ENCODE assay signal across 8 cellular contexts in the genomic region with DNA sequence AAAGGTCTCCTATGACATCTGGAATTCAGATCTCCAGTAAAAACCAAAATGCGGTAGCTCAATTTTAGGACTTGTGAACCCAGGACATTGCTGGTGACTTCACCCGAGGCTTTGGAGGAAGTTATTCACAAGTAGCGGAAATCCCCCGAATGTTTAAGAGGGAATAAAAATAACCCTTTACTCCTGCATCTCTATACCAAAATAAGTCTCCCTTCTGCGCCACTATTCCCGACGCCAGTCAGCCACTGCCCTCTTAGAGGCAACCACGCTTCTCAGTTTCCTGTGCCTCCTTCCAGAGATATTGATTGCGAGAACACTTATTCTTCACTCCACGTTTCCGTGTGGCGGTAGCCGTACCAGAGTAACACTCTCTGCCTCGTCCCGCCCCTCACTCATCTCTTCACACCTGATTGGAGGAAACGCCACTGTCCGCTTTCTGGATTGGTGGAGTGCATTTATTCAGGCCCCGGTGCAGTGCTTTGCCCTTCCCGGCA. TPM values are rescaled to one million over a fixed set of nuclear protein-coding genes. Genes with fewer than 3 reads are reported as not detected.
DNase-seq lines count a peak whose midpoint lies in the region; FAIRE-seq and TF ChIP-seq lines count a peak whose summit lies in the region.

No MANE protein-coding gene starts in this region.

- no peak overlapping the region for H2BK15ac ChIP-seq in H9 (ENCODE audit: low read depth, low read length)
- H2BK15ac ChIP-seq in mesendoderm (replicated peaks; ENCODE audit: low read depth): no peak overlapping the region

- no peak overlapping the region for H3K23ac ChIP-seq in H9 (ENCODE audit: insufficient read length, low read depth, low read length)
- no peak overlapping the region for H3K23ac ChIP-seq in mesendoderm (ENCODE audit: low read length)

- no peak for TF ChIP-seq CTCF in H9 (conservative IDR thresholded peaks at IDR 0.05)
- TF ChIP-seq CTCF in testis (IDR thresholded peaks at IDR 0.05): no peak
- TF ChIP-seq CTCF in suprapubic skin (IDR thresholded peaks at IDR 0.05): no peak

- peaks cover 12 to 16% (median 15%) of the 10 kb centered on the region in 3 experiments for H3K36me3 Mint-ChIP-seq in H9 (ENCODE audit: insufficient read depth in 1 of 3, low read depth in 3 of 3)
- no peaks in the 10 kb centered on the region for H3K36me3 Mint-ChIP-seq in activated naive CD4-positive, alpha-beta T cell treated with anti-CD3 and anti-CD28 coated beads for 36 hours (ENCODE audit: low read depth)

- H3K9me3 ChIP-seq in H9 (ENCODE audit: control insufficient read depth, low read depth, low read length) (peaks cover 10% of the 10 kb centered on the region), testis (no peaks in the 10 kb centered on the region), suprapubic skin (peaks cover 4% of the 10 kb centered on the region)

- no peaks in the 10 kb centered on the region for H3K79me2 ChIP-seq in H9 (ENCODE audit: insufficient read depth, low read length)
- H3K79me2 ChIP-seq in mesendoderm (ENCODE audit: control insufficient read depth, insufficient read depth, low read length): no peaks in the 10 kb centered on the region

- no peak overlapping the region for H2AK5ac ChIP-seq in H9 (ENCODE audit: insufficient read length, low read length)
- no peak overlapping the region for H2AK5ac ChIP-seq in mesendoderm (ENCODE audit: low read length)

- H3K4me3 Mint-ChIP-seq in H9: no peak overlapping the region
- H3K4me3 Mint-ChIP-seq in activated naive CD4-positive, alpha-beta T cell treated with anti-CD3 and anti-CD28 coated beads for 36 hours: peak overlapping the region; percentile 53

- H3K56ac ChIP-seq in H9 (ENCODE audit: insufficient read length, low read depth, low read length) (no peak overlapping the region), mesendoderm (ENCODE audit: low read length) (no peak overlapping the region)

- DNase-seq in GM12891 (ENCODE audit: insufficient read length, low spot score) (peak; percentile 75), H9 (peak; percentile 84), OCI-M2 (lab: John Stamatoyannopoulos, UW; ENCODE audit: unreplicated experiment) (peak; percentile 28), mesendoderm (peak; percentile 56), testis (peak; percentile 86), suprapubic skin (ENCODE audit: low spot score in 2 of 2) (no peak), NCI-H524 treated with DMSO at 0.1 percent for 48 hours (lab: John Stamatoyannopoulos, UW) (no peak)
- peak; percentile 56 for DNase-seq in activated naive CD4-positive, alpha-beta T cell treated with anti-CD3 and anti-CD28 coated beads for 36 hours

- peaks cover 14 to 17% of the 10 kb centered on the region in 2 experiments for H3K9me3 Mint-ChIP-seq in H9
- peaks cover 13% of the 10 kb centered on the region for H3K9me3 Mint-ChIP-seq in activated naive CD4-positive, alpha-beta T cell treated with anti-CD3 and anti-CD28 coated beads for 36 hours

- no peak overlapping the region for H3T11ph ChIP-seq in H9 (ENCODE audit: low read length)

- no peaks in the 10 kb centered on the region for H4K20me1 ChIP-seq in H9 (ENCODE audit: control insufficient read depth, insufficient read depth, insufficient read length)

- no peak overlapping the region for H2AFZ ChIP-seq in H9 (ENCODE audit: low read length)

- H3K27me3 Mint-ChIP-seq in H9 (ENCODE audit: low read depth): no peaks in the 10 kb centered on the region
- peaks cover 16% of the 10 kb centered on the region for H3K27me3 Mint-ChIP-seq in activated naive CD4-positive, alpha-beta T cell treated with anti-CD3 and anti-CD28 coated beads for 36 hours (ENCODE audit: low read depth)

- TF ChIP-seq POLR2A in GM12891 (IDR thresholded peaks at IDR 0.05; ENCODE audit: low read depth, low read length): no peak
- TF ChIP-seq POLR2A in testis (IDR thresholded peaks at IDR 0.05): no peak
- TF ChIP-seq POLR2A in suprapubic skin (IDR thresholded peaks at IDR 0.05): no peak

- H4K5ac ChIP-seq in H9 (ENCODE audit: insufficient read length, low read depth, low read length): no peak overlapping the region
- H4K5ac ChIP-seq in mesendoderm (ENCODE audit: low read length): no peak overlapping the region

- H4K91ac ChIP-seq in H9 (ENCODE audit: insufficient read length, low read depth, low read length): no peak overlapping the region

- H3K4me1 ChIP-seq in H9 (ENCODE audit: insufficient read depth, low read length): no peaks in the 10 kb centered on the region
- H3K4me1 ChIP-seq in mesendoderm (ENCODE audit: control insufficient read depth, low read depth, low read length): no peaks in the 10 kb centered on the region
- H3K4me1 ChIP-seq in testis: peaks cover 1% of the 10 kb centered on the region
- H3K4me1 ChIP-seq in suprapubic skin: peaks cover 4% of the 10 kb centered on the region

- H4K8ac ChIP-seq in H9 (replicated peaks; ENCODE audit: insufficient read length, low read depth, low read length): no peak overlapping the region
- no peak overlapping the region for H4K8ac ChIP-seq in mesendoderm (ENCODE audit: low read depth, low read length)

- H3K18ac ChIP-seq in H9 (ENCODE audit: insufficient read length, low read depth, low read length) (no peak overlapping the region), mesendoderm (ENCODE audit: low read length) (no peak overlapping the region)

- H2BK20ac ChIP-seq in H9 (ENCODE audit: low read depth, low read length, poor library complexity, severe bottlenecking): no peak overlapping the region

- H2BK5ac ChIP-seq in H9 (ENCODE audit: insufficient read length, low read length): no peak overlapping the region
- H2BK5ac ChIP-seq in mesendoderm (ENCODE audit: low read length): no peak overlapping the region

- intact Hi-C loops in activated naive CD4-positive, alpha-beta T cell treated with anti-CD3 and anti-CD28 coated beads for 36 hours (cut with micrococcal nuclease): no loop called here
- intact Hi-C loops in testis (cut with DNase I; ENCODE audit: low total_unique reads): no loop called here

- H3K27ac Mint-ChIP-seq in H9: no peak overlapping the region; a peak in 1 of 7 replicates
- H3K27ac Mint-ChIP-seq in activated naive CD4-positive, alpha-beta T cell treated with anti-CD3 and anti-CD28 coated beads for 36 hours: peak overlapping the region; percentile 21

- no peak overlapping the region for H2BK12ac ChIP-seq in H9 (ENCODE audit: insufficient read length, low read depth, low read length)

- peak; percentile 74 for FAIRE-seq in GM12891 (lab: Jason Lieb, UNC)

- no CpG with 5 or more reads among the region's 19 CpGs for WGBS in H9 (ENCODE audit: extremely low coverage, insufficient read length, low lambda C conversion rate)
- WGBS in mesendoderm (ENCODE audit: extremely low coverage, insufficient coverage, low lambda C conversion rate): no CpG with 5 or more reads among the region's 19 CpGs
- WGBS in testis, 2 donors: 65% methylated on average over 19 of the region's 19 CpGs
- WGBS in suprapubic skin: 72% methylated on average over 19 of the region's 19 CpGs

- H3K27me3 ChIP-seq in H9 (ENCODE audit: insufficient read depth, low read length): no peaks in the 10 kb centered on the region
- no peaks in the 10 kb centered on the region for H3K27me3 ChIP-seq in mesendoderm (ENCODE audit: insufficient read depth, low read length, poor library complexity)
- H3K27me3 ChIP-seq in testis: no peaks in the 10 kb centered on the region
- H3K27me3 ChIP-seq in suprapubic skin: no peaks in the 10 kb centered on the region

- H3K4me3 ChIP-seq in mesendoderm (ENCODE audit: low read length) (no peak overlapping the region), testis (peak overlapping the region; percentile 22 to 45), suprapubic skin (no peak overlapping the region)

- H3K9ac ChIP-seq in H9 (ENCODE audit: extremely low read depth, insufficient read length, low read length): no peak overlapping the region
- H3K9ac ChIP-seq in mesendoderm (ENCODE audit: low read length): no peak overlapping the region

- H2BK120ac ChIP-seq in H9 (ENCODE audit: low read depth, low read length, poor library complexity, severe bottlenecking) (no peak overlapping the region), mesendoderm (ENCODE audit: low read depth, low read length) (no peak overlapping the region)

- no peak overlapping the region for H3K27ac ChIP-seq in H9 (ENCODE audit: insufficient read length, low read depth, low read length)
- H3K27ac ChIP-seq in mesendoderm (ENCODE audit: low read depth, low read length): no peak overlapping the region
- H3K27ac ChIP-seq in testis: no peak overlapping the region
- H3K27ac ChIP-seq in suprapubic skin: no peak overlapping the region

- CTCF ChIA-PET in activated naive CD4-positive, alpha-beta T cell treated with anti-CD3 and anti-CD28 coated beads for 36 hours (lab: Charles Lee): interaction anchor here (1.2 kb wide), 1 partner anchor 19 kb away, joined by 5 read pairs; no protein-coding TSS in a partner anchor

- peaks cover 4 to 11% of the 10 kb centered on the region in 2 experiments; a peak in 3 of 4 replicates for H3K4me1 Mint-ChIP-seq in H9
- peaks cover 8% of the 10 kb centered on the region for H3K4me1 Mint-ChIP-seq in activated naive CD4-positive, alpha-beta T cell treated with anti-CD3 and anti-CD28 coated beads for 36 hours (ENCODE audit: low read depth)

- H3K4me2 ChIP-seq in H9 (ENCODE audit: insufficient read depth, insufficient read length, low read length) (no peak overlapping the region), mesendoderm (ENCODE audit: low read length) (no peak overlapping the region)

- H3K4ac ChIP-seq in H9 (ENCODE audit: low read depth, low read length) (no peak overlapping the region), mesendoderm (ENCODE audit: low read depth, low read length) (no peak overlapping the region)

- TF ChIP-seq EP300 in suprapubic skin (IDR thresholded peaks at IDR 0.05): no peak

- H3K23me2 ChIP-seq in H9 (ENCODE audit: insufficient read length, low read depth, low read length, poor library complexity, severe bottlenecking): no peaks in the 10 kb centered on the region

- H3K79me1 ChIP-seq in H9 (ENCODE audit: insufficient read depth, low read depth, low read length, poor library complexity, severe bottlenecking): no peaks in the 10 kb centered on the region
- no peaks in the 10 kb centered on the region for H3K79me1 ChIP-seq in mesendoderm (ENCODE audit: low read length)

- H3K36me3 ChIP-seq in mesendoderm (ENCODE audit: control insufficient read depth, insufficient read depth, low read length) (no peaks in the 10 kb centered on the region), testis (ENCODE audit: low read depth, missing control alignments) (no peaks in the 10 kb centered on the region), suprapubic skin (peaks cover 3% of the 10 kb centered on the region)

- H3K14ac ChIP-seq in H9 (ENCODE audit: insufficient read depth, low read length): no peak overlapping the region

TF ChIP-seq in GM12891, 5 proteins besides CTCF, POLR2A, EP300 and RAD21 (continues in another document):
- no peak for TF ChIP-seq TAF1 (IDR thresholded peaks at IDR 0.05; ENCODE audit: low read depth, low read length)

RNA-seq across cellular contexts. Expression of a gene that starts 27.4 kb away (rescaled TPM):
- polyA plus RNA-seq in GM12891 (2012; ENCODE audit: low read depth, missing spikeins): 0.26 TPM
- 14.4 and 15.1 TPM in 2 replicates for total RNA-seq in H9 (2021)
- total RNA-seq in activated naive CD4-positive, alpha-beta T cell treated with anti-CD3 and anti-CD28 coated beads for 36 hours: not detected
- 14.8 TPM for polyA plus RNA-seq in mesendoderm (2013, experiment 1 of 2)
- polyA plus RNA-seq in mesendoderm (2013, experiment 2 of 2): 14.4 TPM
- total RNA-seq in testis: 10 to 100 TPM in 1 of 2 donors, 1 to 10 TPM in 1; 9.3 to 13.1 TPM
- 18.4 TPM for polyA plus RNA-seq in testis (ENCODE audit: insufficient read depth, low read depth, low replicate concordance)
- 100 to 1,000 TPM in 3 of 4 donors, 10 to 100 TPM in 1; 91.6 to 187 (median 139) TPM for total RNA-seq in suprapubic skin

Comparison
In these comparisons a context has a peak if more than half of its experiments do, and no peak if none do; other contexts are left out.
1. DNase-seq: peak in GM12891 (single experiment), H9 (single experiment), OCI-M2 (single experiment), activated naive CD4-positive, alpha-beta T cell treated with anti-CD3 and anti-CD28 coated beads for 36 hours (single experiment), mesendoderm (single experiment) and testis (single experiment); none in suprapubic skin (0 of 2) and NCI-H524 treated with DMSO at 0.1 percent for 48 hours (single experiment).
2. H3K4me3 ChIP-seq: peak in testis (2 of 2); none in mesendoderm (single experiment) and suprapubic skin (single experiment).
3. RNA of a gene that starts 27.4 kb away (total RNA-seq): 91.6 to 187 TPM in suprapubic skin, 14.4 to 15.1 TPM in H9 and 9.3 to 13.1 TPM in testis; not detected in activated naive CD4-positive, alpha-beta T cell treated with anti-CD3 and anti-CD28 coated beads for 36 hours; every median in the first group is over 10 times any median in the second.